Comparison of ENCODE assay signal across 8 cellular contexts in the genomic region with DNA sequence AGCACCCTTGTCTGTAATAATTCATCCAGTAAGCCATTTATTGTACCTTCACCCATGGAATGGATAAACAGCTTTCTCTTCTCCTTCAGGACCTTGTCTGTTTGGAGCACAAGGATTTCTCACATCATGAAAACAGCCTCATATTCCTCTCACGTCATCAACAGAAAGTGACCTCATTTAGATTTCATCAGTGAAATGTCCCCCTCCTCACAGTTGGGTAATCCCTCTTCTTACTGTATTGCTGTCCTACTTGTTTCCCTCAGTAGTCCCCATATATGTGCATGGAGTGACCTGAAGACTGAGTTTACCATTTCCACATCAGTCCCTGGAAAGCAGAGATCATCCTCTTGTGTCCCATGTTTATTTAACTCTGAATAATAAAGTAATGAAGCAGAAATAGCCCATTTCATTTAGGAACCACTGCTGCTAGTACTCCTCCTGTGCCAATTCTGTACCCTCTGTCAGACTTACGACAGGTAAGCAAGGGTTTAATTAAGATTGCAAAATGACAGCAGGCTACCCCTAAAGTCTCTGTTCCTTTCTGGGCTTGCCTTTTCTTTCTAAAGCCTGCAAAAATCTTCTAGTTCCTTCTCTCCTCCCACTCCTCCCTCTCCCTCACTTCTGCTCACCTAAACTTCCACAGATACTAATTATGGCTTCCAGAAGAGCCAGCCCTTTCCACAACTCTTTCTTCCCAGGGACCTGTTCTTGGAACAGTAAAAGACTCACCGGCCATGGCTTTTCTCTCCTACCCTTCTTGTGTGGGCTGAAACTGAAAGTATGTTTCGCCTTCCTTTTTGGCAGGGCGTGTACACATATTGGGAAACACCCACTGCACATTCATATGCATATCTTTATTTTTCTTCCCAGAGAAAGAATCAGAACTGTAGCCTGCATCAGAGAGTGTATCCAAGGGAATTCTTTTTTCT. TPM values are rescaled to one million over a fixed set of nuclear protein-coding genes. Genes with fewer than 3 reads are reported as not detected.
DNase-seq lines count a peak whose midpoint lies in the region; ATAC-seq and TF ChIP-seq lines count a peak whose summit lies in the region.
"Not testable (repeated sequence)": the region's sequence is repeated elsewhere in the genome, so short reads cannot be mapped to it uniquely, and the experiment has no call there.

CARD16 (minus strand) TSS at position 774 of the 929 bp plus-strand sequence; CDS start at position 736, 38 bp downstream.

- WGBS in transverse colon (ENCODE audit: low coverage in 1 of 2), 2 donors, result 14 to 18% methylated on average over 4 to 5 of the region's 5 CpGs

- H3K4me1 ChIP-seq in foreskin keratinocyte (peaks cover 19% of the 10 kb centered on the region), transverse colon (peaks cover 8 to 51% (median 21%) of the 10 kb centered on the region in 4 donors)

- peaks cover 32% of the 10 kb centered on the region for H3K36me3 Mint-ChIP-seq in activated naive CD8-positive, alpha-beta T cell treated with anti-CD3 and anti-CD28 coated beads, Interleukin-2, amount 10 ng/mL, durations not matched to agents 7 days and 5 days
- not testable (repeated sequence) for H3K36me3 Mint-ChIP-seq in osteocyte (ENCODE audit: unreplicated experiment)

- TF ChIP-seq CTCF in GM12875 (IDR thresholded peaks at IDR 0.05; ENCODE audit: borderline replicate concordance, insufficient read depth, low read depth, low read length); foreskin keratinocyte (conservative IDR thresholded peaks at IDR 0.05); osteocyte (IDR thresholded peaks at IDR 0.05); transverse colon (IDR thresholded peaks at IDR 0.05): not testable (repeated sequence)

- DNase-seq in T-helper 1 cell (peak in 3 of 5 donors; percentile 4 to 74 (median 23)), foreskin keratinocyte (peak; percentile 32 to 52), transverse colon (peak; percentile 62)
- not testable (repeated sequence) for DNase-seq in activated naive CD8-positive, alpha-beta T cell treated with anti-CD3 and anti-CD28 coated beads, Interleukin-2, amount 10 ng/mL, durations not matched to agents 7 days and 5 days; osteocyte (ENCODE audit: extremely low spot score, unreplicated experiment)

- H3K27ac Mint-ChIP-seq in activated naive CD8-positive, alpha-beta T cell treated with anti-CD3 and anti-CD28 coated beads, Interleukin-2, amount 10 ng/mL, durations not matched to agents 7 days and 5 days, result peak within 1 kb of the TSS; percentile 94
- peak within 1 kb of the TSS; percentile 80 for H3K27ac Mint-ChIP-seq in osteocyte (ENCODE audit: unreplicated experiment)

- H3K4me3 ChIP-seq in GM12875 (ENCODE audit: low read depth, low read length) (peak within 1 kb of the TSS; percentile 48), transverse colon (peak within 1 kb of the TSS; percentile 10 to 56 (median 33))

- peak within 1 kb of the TSS; percentile 72 for H3K27ac ChIP-seq in foreskin keratinocyte
- H3K27ac ChIP-seq in transverse colon, result peak within 1 kb of the TSS; percentile 70 to 84 (median 83)

- H3K36me3 ChIP-seq in transverse colon, result not testable (repeated sequence)

- peaks cover 32% of the 10 kb centered on the region for H3K4me1 Mint-ChIP-seq in activated naive CD8-positive, alpha-beta T cell treated with anti-CD3 and anti-CD28 coated beads, Interleukin-2, amount 10 ng/mL, durations not matched to agents 7 days and 5 days
- peaks cover 38% of the 10 kb centered on the region for H3K4me1 Mint-ChIP-seq in osteocyte (ENCODE audit: unreplicated experiment)

- POLR2A ChIA-PET in activated naive CD8-positive, alpha-beta T cell treated with anti-CD3 and anti-CD28 coated beads, Interleukin-2, amount 10 ng/mL, durations not matched to agents 7 days and 5 days (lab: Charles Lee), result not testable (repeated sequence)

- TF ChIP-seq POLR2A in transverse colon (IDR thresholded peaks at IDR 0.05), result peak; percentile 33

- peak within 1 kb of the TSS; percentile 96 for H3K4me3 Mint-ChIP-seq in activated naive CD8-positive, alpha-beta T cell treated with anti-CD3 and anti-CD28 coated beads, Interleukin-2, amount 10 ng/mL, durations not matched to agents 7 days and 5 days
- H3K4me3 Mint-ChIP-seq in osteocyte (ENCODE audit: unreplicated experiment), result peak within 1 kb of the TSS; percentile 62

- TF ChIP-seq EP300 in transverse colon (IDR thresholded peaks at IDR 0.05; ENCODE audit: low read depth), result not testable (repeated sequence)

- intact Hi-C loops in transverse colon (cut with DNase I; ENCODE audit: low total_unique reads), result not testable (repeated sequence)

- not testable (repeated sequence) for H3K27me3 ChIP-seq in foreskin keratinocyte, transverse colon

- H3K27me3 Mint-ChIP-seq in activated naive CD8-positive, alpha-beta T cell treated with anti-CD3 and anti-CD28 coated beads, Interleukin-2, amount 10 ng/mL, durations not matched to agents 7 days and 5 days; osteocyte (ENCODE audit: unreplicated experiment): not testable (repeated sequence)

- H3K9me3 Mint-ChIP-seq in activated naive CD8-positive, alpha-beta T cell treated with anti-CD3 and anti-CD28 coated beads, Interleukin-2, amount 10 ng/mL, durations not matched to agents 7 days and 5 days; osteocyte (ENCODE audit: unreplicated experiment): not testable (repeated sequence)

- ATAC-seq in GM21619 (IDR thresholded peaks at IDR 0.05; ENCODE audit: unreplicated experiment) (peak; percentile 100), HG03460 (IDR thresholded peaks at IDR 0.05; ENCODE audit: unreplicated experiment) (peak; percentile 99), foreskin keratinocyte (peak; percentile 79)
- peak; percentile 95 for ATAC-seq in activated naive CD8-positive, alpha-beta T cell treated with anti-CD3 and anti-CD28 coated beads, Interleukin-2, amount 10 ng/mL, durations not matched to agents 7 days and 5 days (ENCODE audit: low read depth)

- in situ Hi-C loops in transverse colon (cut with MboI; ENCODE audit: low pct_ligation_motif_present in 1 of 4, low pct_unique_long_range_greater_than_20kb in 1 of 4, low sequenced_read_pairs in 3 of 4), result not testable (repeated sequence)

- H3K9me3 ChIP-seq in transverse colon, result not testable (repeated sequence)

RNA-seq across cellular contexts. Expression of gene CARD16, which starts in this region (rescaled TPM):
- total RNA-seq in activated naive CD8-positive, alpha-beta T cell treated with anti-CD3 and anti-CD28 coated beads, Interleukin-2, amount 10 ng/mL, durations not matched to agents 7 days and 5 days, result 10 to 100 TPM; 72.5 to 83.7 TPM
- 11.6 and 13.1 TPM in 2 replicates for total RNA-seq in foreskin keratinocyte
- polyA plus RNA-seq in foreskin keratinocyte, result 18.5 and 24.0 TPM in 2 replicates
- total RNA-seq in osteocyte, result 1.5 and 1.9 TPM in 2 replicates
- total RNA-seq in transverse colon, result 10 to 100 TPM in 2 of 4 donors, 1 to 10 TPM in 1, not detected in 1; 8.0 to 34.0 (median 28.4) TPM
